Comparison of ENCODE assay signal across 13 cellular contexts in genomic region chr7:54986716-54987115, GRCh38. TPM values are rescaled to one million over a fixed set of nuclear protein-coding genes. Genes with fewer than 3 reads are reported as not detected.
DNase-seq lines count a peak whose midpoint lies in the region; TF ChIP-seq lines count a peak whose summit lies in the region.
"Had no signal": no experiment of that assay in that cellular context is flagged by ENCODE, and none has a peak within 500 bp of the region (broad histone marks: within the 10 kb centered on the region; RNA-seq: fewer than 3 reads in every experiment).

No MANE protein-coding gene starts in this region.

- H3K79me2 ChIP-seq in PC-9 (ENCODE audit: low read depth): peaks cover 9% of the 10 kb centered on the region

- H3K4me3 ChIP-seq in PC-9: peak overlapping the region; percentile 38; the same call in 1 of the 2 replicates
- H3K4me3 ChIP-seq in epithelial cell of esophagus (ENCODE audit: low read length): no peak overlapping the region
- H3K4me3 ChIP-seq: BLaER1, GM12878 had no signal

- no TSS peak for BruUV-seq in PC-9 (replicated peaks; lab: Mats Ljungman, UMichigan)

- no peak for TF ChIP-seq CTCF in PC-9 (conservative IDR thresholded peaks at IDR 0.05)
- TF ChIP-seq CTCF in epithelial cell of esophagus (IDR thresholded peaks at IDR 0.05; ENCODE audit: insufficient read depth, low read depth, low read length, missing control alignments): no peak

- H3K27ac ChIP-seq in PC-9: peak overlapping the region; percentile 89
- H3K27ac ChIP-seq: BLaER1 had no signal

- 0 out of 2 replicates have a peak, but pooled peaks cover 4% of the 10 kb centered on the region for H3K36me3 ChIP-seq in PC-9 (ENCODE audit: low read depth)
- H3K36me3 ChIP-seq: BLaER1 had no signal

- H4K20me1 ChIP-seq in PC-9 (ENCODE audit: insufficient read depth): no peaks in the 10 kb centered on the region
- H4K20me1 ChIP-seq: BLaER1 had no signal

- CTCF ChIA-PET in PC-9 (lab: Charles Lee): no interaction called here

- DNase-seq in ELR (ENCODE audit: low read depth): peak; percentile 15
- DNase-seq in PC-9: peak in 1 of 2 experiments; percentile 77
- DNase-seq in epithelial cell of esophagus (ENCODE audit: low read depth): peak; percentile 43
- no peak for DNase-seq in Kasumi-1 (lab: John Stamatoyannopoulos, UW)
- no peak for DNase-seq in activated T-cell treated with anti-CD3 and anti-CD28 coated beads for 4 hours
- no peak for DNase-seq in NCI-H1092 (lab: John Stamatoyannopoulos, UW)
- no peak for DNase-seq in kidney glomerular epithelial cell (lab: John Stamatoyannopoulos, UW)
- DNase-seq: AML-193; Calu3; CD4-positive, CD25-positive, alpha-beta regulatory T cell; DMS 273 treated with DMSO at 0.1 percent for 48 hours had no signal

- peak overlapping the region; percentile 74 for H3K4me2 ChIP-seq in PC-9
- H3K4me2 ChIP-seq: BLaER1 had no signal

- H3K9me3 ChIP-seq in PC-9 (ENCODE audit: insufficient read depth, low read depth): peaks cover 23% of the 10 kb centered on the region
- H3K9me3 ChIP-seq: BLaER1 had no signal

- H3K4me1 ChIP-seq in PC-9 (replicated peaks; ENCODE audit: insufficient read depth): peaks cover 51% of the 10 kb centered on the region
- H3K4me1 ChIP-seq: BLaER1 had no signal

- H3K9me2 ChIP-seq in PC-9 (ENCODE audit: insufficient read depth): no peaks in the 10 kb centered on the region

- peak overlapping the region; percentile 0; the same call in 1 of the 2 replicates for H2AFZ ChIP-seq in PC-9

- intact Hi-C loops in PC-9 (cut with micrococcal nuclease; ENCODE audit: unreplicated experiment): loop anchor here (1.0 kb wide), 1 partner anchor 34 kb away; no protein-coding TSS in a partner anchor

- POLR2A ChIA-PET in PC-9 (lab: Charles Lee; ENCODE audit: unreplicated experiment): no interaction called here

- H3F3A ChIP-seq in PC-9 (ENCODE audit: insufficient read depth, low read depth): peaks cover 38% of the 10 kb centered on the region

- no peaks in the 10 kb centered on the region for H3K27me3 ChIP-seq in PC-9 (ENCODE audit: insufficient read depth, low read depth)
- H3K27me3 ChIP-seq: BLaER1 had no signal

RNA-seq across cellular contexts. Expression of gene EGFR, which starts 32.1 kb away (rescaled TPM):
- 324 and 342 TPM in 2 replicates for total RNA-seq in PC-9 (2021)
- total RNA-seq: CD4-positive, CD25-positive, alpha-beta regulatory T cell had no signal

Comparison
In these comparisons a context has a peak if more than half of its experiments do, and no peak if none do; other contexts are left out.
1. DNase-seq: peak in ELR (single experiment) and epithelial cell of esophagus (single experiment); none in Kasumi-1 (0 of 2), activated T-cell treated with anti-CD3 and anti-CD28 coated beads for 4 hours (single experiment), NCI-H1092 (single experiment) and kidney glomerular epithelial cell (single experiment).